Comparison of ENCODE assay signal across 17 cellular contexts in the genomic region with DNA sequence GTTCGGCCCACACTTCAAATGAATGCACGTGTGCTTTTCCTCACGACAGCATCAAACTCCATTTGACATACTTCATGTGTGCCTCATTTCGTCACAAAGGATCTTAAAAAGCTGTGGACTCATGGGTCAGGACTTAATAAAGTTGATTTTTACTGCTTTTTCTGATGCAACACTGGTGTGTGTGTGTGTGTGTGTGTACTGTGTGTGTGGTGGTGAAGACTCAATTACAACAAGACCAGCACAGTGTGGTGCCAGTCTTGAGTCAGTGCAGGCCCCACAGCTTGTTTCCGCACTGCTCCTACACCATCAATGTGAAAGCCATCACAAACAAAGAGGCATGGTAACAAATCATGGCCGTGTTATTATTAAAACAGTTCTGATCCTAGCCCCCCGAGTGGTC. TPM values are rescaled to one million over a fixed set of nuclear protein-coding genes. Genes with fewer than 3 reads are reported as not detected.
DNase-seq lines count a peak whose midpoint lies in the region; ATAC-seq and TF ChIP-seq lines count a peak whose summit lies in the region.
"Had no signal": no experiment of that assay in that cellular context is flagged by ENCODE, and none has a peak within 500 bp of the region (broad histone marks: within the 10 kb centered on the region; RNA-seq: fewer than 3 reads in every experiment).

No MANE protein-coding gene starts in this region.

- CTCF ChIA-PET in WTC11 (lab: Charles Lee) = interaction anchor here (1.1 to 2.3 kb wide), 5 partner anchors 18 to 103 kb away, joined by 3 to 10 read pairs (median 6); partner anchors contain the start of genes CDIP1 and MGRN1

- peaks cover 9% of the 10 kb centered on the region; the same call in 1 of the 2 replicates for H3F3A ChIP-seq in GM23338 (replicated peaks; ENCODE audit: low read depth)
- peaks cover 26% of the 10 kb centered on the region for H3F3A ChIP-seq in neural progenitor cell (ENCODE audit: low read depth)

- H3K4me1 ChIP-seq in GM23338 (ENCODE audit: insufficient read depth) (peaks cover 31% of the 10 kb centered on the region), neural progenitor cell (peaks cover 15% of the 10 kb centered on the region)

- H3K9me3 ChIP-seq in neural progenitor cell (ENCODE audit: low read depth) = no peaks in the 10 kb centered on the region

- H2AFZ ChIP-seq in GM23338 = no peak overlapping the region
- H2AFZ ChIP-seq in neural progenitor cell (replicated peaks) = no peak overlapping the region

- no peak for ATAC-seq in GM23338
- ATAC-seq in WTC11 = no peak
- no peak for ATAC-seq in GM18519 (IDR thresholded peaks at IDR 0.05; ENCODE audit: low FRiP score, unreplicated experiment)
- ATAC-seq: K562 had no signal

- intact Hi-C loops in dorsolateral prefrontal cortex (cut with DNase I) = no loop called here

- H3K9ac ChIP-seq in neural progenitor cell = no peak overlapping the region

- H3K27ac ChIP-seq in GM23338 (ENCODE audit: low read depth) (no peak overlapping the region), dorsolateral prefrontal cortex (peak overlapping the region in 51 of 59 donors; percentile 1 to 95 (median 85)), neural progenitor cell (no peak overlapping the region)

- peaks cover 5% of the 10 kb centered on the region for H3K27me3 Mint-ChIP-seq in GM23338 (ENCODE audit: insufficient read depth, low read depth, poor library complexity)
- H3K27me3 Mint-ChIP-seq in WTC11 (ENCODE audit: low read depth) = no peaks in the 10 kb centered on the region
- H3K27me3 Mint-ChIP-seq in neural progenitor cell (ENCODE audit: insufficient read depth, low read depth) = peaks cover 2% of the 10 kb centered on the region

- H3K4me3 ChIP-seq in GM23338 (no peak overlapping the region), dorsolateral prefrontal cortex (no peak overlapping the region), neural progenitor cell (no peak overlapping the region)
- H3K4me3 ChIP-seq: K562 had no signal

- POLR2A ChIA-PET in WTC11 (lab: Charles Lee) = no interaction called here

- H3K27me3 ChIP-seq in GM23338 (ENCODE audit: insufficient read depth) (no peaks in the 10 kb centered on the region), dorsolateral prefrontal cortex (no peaks in the 10 kb centered on the region), neural progenitor cell (no peaks in the 10 kb centered on the region)

- H3K4me1 Mint-ChIP-seq in GM23338 (peaks cover 58% of the 10 kb centered on the region), WTC11 (peaks cover 52% of the 10 kb centered on the region), neural progenitor cell (peaks cover 41% of the 10 kb centered on the region)

- H4K20me1 ChIP-seq in GM23338 (replicated peaks; ENCODE audit: insufficient read depth) (peaks cover 15% of the 10 kb centered on the region; the same call in 1 of the 2 replicates), neural progenitor cell (ENCODE audit: low read depth) (peaks cover 45% of the 10 kb centered on the region)

- H3K27ac Mint-ChIP-seq in GM23338 (peak overlapping the region; percentile 84), WTC11 (peak overlapping the region; percentile 83), neural progenitor cell (peak overlapping the region; percentile 53)

- H3K9me3 Mint-ChIP-seq in GM23338 (no peaks in the 10 kb centered on the region), WTC11 (no peaks in the 10 kb centered on the region), neural progenitor cell (no peaks in the 10 kb centered on the region)

- no peak for TF ChIP-seq CTCF in GM23338 (conservative IDR thresholded peaks at IDR 0.05; ENCODE audit: low read depth in 2 of 2)
- no peak for TF ChIP-seq CTCF in WTC11 (IDR thresholded peaks at IDR 0.05)
- no peak for TF ChIP-seq CTCF in dorsolateral prefrontal cortex (IDR thresholded peaks at IDR 0.05 in 54 of 56, conservative IDR thresholded peaks at IDR 0.05 in 2 of 56; ENCODE audit: low read depth in 1 of 56, partially characterized antibody in 56 of 56)
- no peak for TF ChIP-seq CTCF in neural progenitor cell (IDR thresholded peaks at IDR 0.05)

- no peaks in the 10 kb centered on the region for H3K9me2 ChIP-seq in GM23338 (ENCODE audit: insufficient read depth)

- DNase-seq in GM23338 (ENCODE audit: low spot score) (no peak), WTC11 (ENCODE audit: low spot score) (no peak), dorsolateral prefrontal cortex (no peak), neural progenitor cell (ENCODE audit: low spot score) (no peak), H4 (ENCODE audit: low spot score) (no peak), HUDEP-2 (lab: John Stamatoyannopoulos, UW; ENCODE audit: unreplicated experiment in 76 of 76) (no peak)
- DNase-seq: EL, NCI-H1436, NCI-H2029, NCI-H2171, NCI-H748 treated with DMSO at 0.1 percent for 48 hours, OCI-M1, SHP77 treated with DMSO at 0.1 percent for 48 hours had no signal

- H3K4me3 Mint-ChIP-seq in GM23338 (no peak overlapping the region; the same call in 2 of the 3 replicates), WTC11 (no peak overlapping the region), neural progenitor cell (no peak overlapping the region)

- H3K36me3 Mint-ChIP-seq in GM23338 (ENCODE audit: low read depth) = peaks cover 11% of the 10 kb centered on the region; the same call in 2 of the 3 replicates
- H3K36me3 Mint-ChIP-seq in WTC11 = no peaks in the 10 kb centered on the region
- H3K36me3 Mint-ChIP-seq in neural progenitor cell = peaks cover 13% of the 10 kb centered on the region

- peaks cover 41% of the 10 kb centered on the region for H3K79me2 ChIP-seq in GM23338 (replicated peaks; ENCODE audit: insufficient read depth)
- peaks cover 16% of the 10 kb centered on the region for H3K79me2 ChIP-seq in neural progenitor cell (ENCODE audit: low read depth)

- H3K36me3 ChIP-seq in GM23338 (ENCODE audit: insufficient read depth) (no peaks in the 10 kb centered on the region), neural progenitor cell (no peaks in the 10 kb centered on the region)

- no peak overlapping the region for H3K4me2 ChIP-seq in GM23338
- no peak overlapping the region for H3K4me2 ChIP-seq in neural progenitor cell

TF ChIP-seq in GM23338, 12 proteins besides CTCF, POLR2A, EP300 and RAD21 (continues in another document):
- TF ChIP-seq NANOG (IDR thresholded peaks at IDR 0.05; ENCODE audit: borderline replicate concordance) (no peak), STAT1 (IDR thresholded peaks at IDR 0.05; ENCODE audit: unreplicated experiment) (no peak), CREB1 (CRISPR knock-in tag; IDR thresholded peaks at IDR 0.05; ENCODE audit: low read depth) (no peak), EZH2phosphoT487 (IDR thresholded peaks at IDR 0.05; ENCODE audit: unreplicated experiment) (no peak), POLR2AphosphoS5 (IDR thresholded peaks at IDR 0.05; ENCODE audit: low read depth) (no peak)

TF ChIP-seq in WTC11, 78 proteins besides CTCF, POLR2A, EP300 and RAD21 (continues in another document):
- TF ChIP-seq ATF1 (CRISPR knock-in tag; IDR thresholded peaks at IDR 0.05) (no peak), ESRRA (CRISPR knock-in tag; IDR thresholded peaks at IDR 0.05; ENCODE audit: borderline replicate concordance) (no peak), ZNF219 (CRISPR knock-in tag; IDR thresholded peaks at IDR 0.05; ENCODE audit: borderline replicate concordance) (no peak), IRF2 (CRISPR knock-in tag; IDR thresholded peaks at IDR 0.05; ENCODE audit: borderline replicate concordance, low read depth) (no peak), ZNF396 (CRISPR knock-in tag; IDR thresholded peaks at IDR 0.05; ENCODE audit: borderline replicate concordance) (no peak), ETV6 (CRISPR knock-in tag; IDR thresholded peaks at IDR 0.05) (no peak), ATF6 (CRISPR knock-in tag; IDR thresholded peaks at IDR 0.05) (no peak)

RNA-seq across cellular contexts. Expression of gene CDIP1, which starts 17.7 kb away (rescaled TPM):
- 56.3 and 57.6 TPM in 2 replicates for total RNA-seq in GM23338 (2014; rRNA removed; shearing (Covaris generic))
- polyA plus RNA-seq in GM23338 (2016; fragmentation: Nextera tagmentation; extraction: Ambion mirVana) = 38.2 and 39.2 TPM in 2 replicates
- total RNA-seq in WTC11 (2021) (68.9 to 79.2 TPM (median 78.9 TPM) in 3 replicates), dorsolateral prefrontal cortex (100 to 1,000 TPM; 100 to 237 (median 186) TPM), neural progenitor cell (ENCODE audit: low replicate concordance) (13.1 and 32.6 TPM in 2 replicates)
- 5.4 and 8.0 TPM in 2 replicates for total RNA-seq in H4 (2014; rRNA removed; shearing (Covaris generic))
- polyA plus RNA-seq: K562 had no signal

RNA-seq across cellular contexts. Expression of gene C16orf96, which starts 35.2 kb away (rescaled TPM):
- total RNA-seq in GM23338 (2014; rRNA removed; shearing (Covaris generic)) = 1.2 and 2.2 TPM in 2 replicates
- polyA plus RNA-seq in GM23338 (2016; fragmentation: Nextera tagmentation; extraction: Ambion mirVana) = 0.09 and 0.37 TPM in 2 replicates
- total RNA-seq in WTC11 (2021) (1.3 to 2.1 TPM (median 1.5 TPM) in 3 replicates), dorsolateral prefrontal cortex (1 to 10 TPM in 59 of 120 experiments, under 1 TPM in 61; 0.30 to 2.0 (median 1.00) TPM), neural progenitor cell (ENCODE audit: low replicate concordance) (0.11 and 0.99 TPM in 2 replicates)
- not detected in 2 replicates for total RNA-seq in H4 (2014; rRNA removed; shearing (Covaris generic))
- total RNA-seq: K562, NCI-H460, RPMI7951 had no signal
- polyA plus RNA-seq: K562 had no signal

RNA-seq across cellular contexts. Expression of gene HMOX2, which starts 44.7 kb away (rescaled TPM):
- total RNA-seq in GM23338 (2014; rRNA removed; shearing (Covaris generic)) = 30.1 and 33.0 TPM in 2 replicates
- polyA plus RNA-seq in GM23338 (2016; fragmentation: Nextera tagmentation; extraction: Ambion mirVana) = 38.1 and 40.9 TPM in 2 replicates
- 29.5 to 42.6 TPM (median 31.1 TPM) in 3 replicates for total RNA-seq in WTC11 (2021)
- total RNA-seq in dorsolateral prefrontal cortex = 100 to 1,000 TPM in 32 of 120 experiments, 10 to 100 TPM in 88; 41.9 to 120 (median 90.5) TPM
- total RNA-seq in neural progenitor cell (ENCODE audit: low replicate concordance) = 11.5 and 20.3 TPM in 2 replicates
- 46.3 and 48.4 TPM in 2 replicates for total RNA-seq in H4 (2014; rRNA removed; shearing (Covaris generic))

RNA-seq across cellular contexts. Expression of gene NMRAL1, which starts 46.5 kb away (rescaled TPM):
- total RNA-seq in GM23338 (2014; rRNA removed; shearing (Covaris generic)) = 51.8 and 61.7 TPM in 2 replicates
- polyA plus RNA-seq in GM23338 (2016; fragmentation: Nextera tagmentation; extraction: Ambion mirVana) = 50.4 and 50.7 TPM in 2 replicates
- total RNA-seq in WTC11 (2021) (68.1 to 77.6 TPM (median 69.5 TPM) in 3 replicates), dorsolateral prefrontal cortex (10 to 100 TPM; 28.4 to 78.4 (median 55.8) TPM), neural progenitor cell (ENCODE audit: low replicate concordance) (47.1 and 69.1 TPM in 2 replicates)
- 69.5 and 102 TPM in 2 replicates for total RNA-seq in H4 (2014; rRNA removed; shearing (Covaris generic))

Comparison
In these comparisons a context has a peak if more than half of its experiments do, and no peak if none do; other contexts are left out.
1. H3K27ac ChIP-seq: peak in dorsolateral prefrontal cortex (51 of 59); none in GM23338 (single experiment) and neural progenitor cell (single experiment).
2. Peak in every context shown above with its lines, with median percentiles within 50 percentile points of each other: H3K27ac Mint-ChIP-seq.